ENCODE assay signal across 8 cellular contexts in genomic region chr1:146298575-146298897, GRCh38.
DNase-seq lines count a peak whose midpoint lies in the region; ATAC-seq and TF ChIP-seq lines count a peak whose summit lies in the region.
"Not testable (repeated sequence)": the region's sequence is repeated elsewhere in the genome, so short reads cannot be mapped to it uniquely, and the experiment has no call there.

No MANE protein-coding gene starts in this region.

- DNase-seq in activated CD4-positive, alpha-beta T cell treated with anti-CD3 and anti-CD28 coated beads for 36 hours; heart right ventricle; sciatic nerve (ENCODE audit: low spot score): not testable (repeated sequence)

- H3K4me1 Mint-ChIP-seq in activated CD4-positive, alpha-beta T cell treated with anti-CD3 and anti-CD28 coated beads for 36 hours, result not testable (repeated sequence)

- CTCF ChIA-PET in activated CD4-positive, alpha-beta T cell treated with anti-CD3 and anti-CD28 coated beads for 36 hours (lab: Charles Lee), result not testable (repeated sequence)

- H3K27ac Mint-ChIP-seq in activated CD4-positive, alpha-beta T cell treated with anti-CD3 and anti-CD28 coated beads for 36 hours, result not testable (repeated sequence)

- H3K27me3 Mint-ChIP-seq in activated CD4-positive, alpha-beta T cell treated with anti-CD3 and anti-CD28 coated beads for 36 hours, result not testable (repeated sequence)

- H3K9me3 ChIP-seq in heart right ventricle, result not testable (repeated sequence)

- intact Hi-C loops in activated CD4-positive, alpha-beta T cell treated with anti-CD3 and anti-CD28 coated beads for 36 hours (cut with DNase I, micrococcal nuclease); heart right ventricle (cut with DNase I); sciatic nerve (cut with DNase I): not testable (repeated sequence)

- no CpG with 5 or more reads among the region's 5 CpGs for WGBS in heart right ventricle, 2 donors

- not testable (repeated sequence) for H3K9me3 Mint-ChIP-seq in activated CD4-positive, alpha-beta T cell treated with anti-CD3 and anti-CD28 coated beads for 36 hours (ENCODE audit: low read depth)

- H3K4me3 ChIP-seq in heart right ventricle, result not testable (repeated sequence)

- not testable (repeated sequence) for H3K36me3 ChIP-seq in heart right ventricle

- H3K36me3 Mint-ChIP-seq in activated CD4-positive, alpha-beta T cell treated with anti-CD3 and anti-CD28 coated beads for 36 hours (ENCODE audit: low read depth), result not testable (repeated sequence)

- not testable (repeated sequence) for H3K4me3 Mint-ChIP-seq in activated CD4-positive, alpha-beta T cell treated with anti-CD3 and anti-CD28 coated beads for 36 hours

- not testable (repeated sequence) for H3K27ac ChIP-seq in heart right ventricle

- H3K4me1 ChIP-seq in heart right ventricle, result not testable (repeated sequence)

- TF ChIP-seq POLR2A in GM18505 (IDR thresholded peaks at IDR 0.05; ENCODE audit: borderline replicate concordance, extremely low read depth, insufficient read depth, insufficient read length), result not testable (repeated sequence)

- H3K27me3 ChIP-seq in heart right ventricle, result not testable (repeated sequence)

- TF ChIP-seq CTCF in heart right ventricle (IDR thresholded peaks at IDR 0.05), result not testable (repeated sequence)

- POLR2A ChIA-PET in activated CD4-positive, alpha-beta T cell treated with anti-CD3 and anti-CD28 coated beads for 36 hours (lab: Charles Lee), result not testable (repeated sequence)

- ATAC-seq in GM18505 (IDR thresholded peaks at IDR 0.05; ENCODE audit: unreplicated experiment), result peak; percentile 78
- peak; percentile 89 for ATAC-seq in GM19395 (IDR thresholded peaks at IDR 0.05; ENCODE audit: unreplicated experiment)
- peak; percentile 95 for ATAC-seq in GM21723 (IDR thresholded peaks at IDR 0.05; ENCODE audit: unreplicated experiment)
- peak; percentile 94 for ATAC-seq in HG02943 (IDR thresholded peaks at IDR 0.05; ENCODE audit: low read depth, unreplicated experiment)
- peak; percentile 87 for ATAC-seq in HG03432 (IDR thresholded peaks at IDR 0.05; ENCODE audit: unreplicated experiment)
- ATAC-seq in activated CD4-positive, alpha-beta T cell treated with anti-CD3 and anti-CD28 coated beads for 36 hours, result peak; percentile 99
- peak; percentile 90 to 97 (median 95) for ATAC-seq in heart right ventricle
- peak; percentile 96 for ATAC-seq in sciatic nerve
